ENCODE assay signal across 8 cellular contexts in genomic region chr11:44621140-44621681, GRCh38. TPM values are rescaled to one million over a fixed set of nuclear protein-coding genes. Genes with fewer than 3 reads are reported as not detected.
DNase-seq lines count a peak whose midpoint lies in the region; ATAC-seq and TF ChIP-seq lines count a peak whose summit lies in the region.

No MANE protein-coding gene starts in this region.

- no peak for TF ChIP-seq EP300 in stomach (IDR thresholded peaks at IDR 0.05)

- H3K4me1 ChIP-seq in stomach, result peaks cover 0 to 34% (median 17%) of the 10 kb centered on the region in 4 donors

- DNase-seq in COLO829 (ENCODE audit: low spot score) (peak; percentile 57), HFFc6 (peak; percentile 32), NCI-H748 (lab: John Stamatoyannopoulos, UW; ENCODE audit: unreplicated experiment) (peak; percentile 59), epithelial cell of proximal tubule (ENCODE audit: low read depth) (no peak), mesothelial cell of epicardium (ENCODE audit: low spot score in 2 of 2, unreplicated experiment in 2 of 2) (peak; percentile 75 to 93), stomach (peak; percentile 70)
- peak; percentile 56 for DNase-seq in activated CD8-positive, alpha-beta memory T cell treated with anti-CD3 and anti-CD28 coated beads, Interleukin-2, amount 50 U/mL, for 4 hours

- peaks cover 3 to 39% (median 27%) of the 10 kb centered on the region in 4 donors for H3K36me3 ChIP-seq in stomach

- peak overlapping the region; percentile 45 for H3K4me3 ChIP-seq in epithelial cell of proximal tubule (ENCODE audit: low read depth, low read length)
- H3K4me3 ChIP-seq in stomach, result no peak overlapping the region

- H3K27ac Mint-ChIP-seq in HFFc6 (no peak overlapping the region), mesothelial cell of epicardium (no peak overlapping the region)

- no peak for TF ChIP-seq POLR2A in stomach (IDR thresholded peaks at IDR 0.05)

- no peaks in the 10 kb centered on the region for H3K9me3 ChIP-seq in stomach

- peak; percentile 100 for TF ChIP-seq CTCF in HFFc6 (IDR thresholded peaks at IDR 0.05)
- TF ChIP-seq CTCF in epithelial cell of proximal tubule (conservative IDR thresholded peaks at IDR 0.05; ENCODE audit: low read depth, low read length), result peak; percentile 97
- TF ChIP-seq CTCF in mesothelial cell of epicardium (IDR thresholded peaks at IDR 0.05; ENCODE audit: unreplicated experiment), result peak; percentile 99
- peak in 6 of 7 experiments; percentile 34 to 91 (median 88) for TF ChIP-seq CTCF in stomach (IDR thresholded peaks at IDR 0.05)

- intact Hi-C loops in stomach (cut with DNase I; ENCODE audit: low total_unique reads), result loop anchor here (5.0 kb wide), 1 partner anchor 291 kb away; no protein-coding TSS in a partner anchor

- ATAC-seq in HG02642 (IDR thresholded peaks at IDR 0.05; ENCODE audit: poor library complexity, unreplicated experiment), result no peak

- H3K4me1 Mint-ChIP-seq in HFFc6 (ENCODE audit: low read depth) (0 out of 2 replicates have a peak, but pooled peaks cover 5% of the 10 kb centered on the region), mesothelial cell of epicardium (peaks cover 12% of the 10 kb centered on the region)

- H3K4me3 Mint-ChIP-seq in HFFc6 (peak overlapping the region; percentile 58; the same call in 1 of the 2 replicates), mesothelial cell of epicardium (peak overlapping the region; percentile 62)

- H3K27me3 Mint-ChIP-seq in HFFc6 (ENCODE audit: insufficient read depth) (peaks cover 7% of the 10 kb centered on the region), mesothelial cell of epicardium (ENCODE audit: low read depth) (no peaks in the 10 kb centered on the region)

- H3K27me3 ChIP-seq in stomach, result no peaks in the 10 kb centered on the region

- H3K36me3 Mint-ChIP-seq in HFFc6 (ENCODE audit: low read depth) (no peaks in the 10 kb centered on the region), mesothelial cell of epicardium (no peaks in the 10 kb centered on the region)

- H3K27ac ChIP-seq in stomach, result no peak overlapping the region

- H3K9me3 Mint-ChIP-seq in HFFc6 (no peaks in the 10 kb centered on the region), mesothelial cell of epicardium (no peaks in the 10 kb centered on the region)

- WGBS in stomach, 5 donors, result 24 to 38% (median 36%) methylated on average over 16 to 24 of the region's 24 CpGs

RNA-seq across cellular contexts. Expression of gene CD82, which starts 55.7 kb away (rescaled TPM):
- total RNA-seq in HFFc6 (2021; fragmentation: NEBNext Ultra II Directional; extraction: Animal tissue kit (Norgen Biotek cat#: 25700)), result 10 to 100 TPM; 17.3 to 31.7 (median 20.7) TPM
- total RNA-seq in epithelial cell of proximal tubule (9.1 and 14.2 TPM in 2 replicates), mesothelial cell of epicardium (10.6 to 11.8 TPM (median 11.2 TPM) in 3 replicates), stomach (10 to 100 TPM in 4 of 5 donors, under 1 TPM in 1; 0.58 to 49.6 (median 24.6) TPM)
- 10 to 100 TPM in 2 of 3 donors, 1 to 10 TPM in 1; 9.9 to 54.4 (median 45.1) TPM for polyA plus RNA-seq in stomach
